In the genomic region with DNA sequence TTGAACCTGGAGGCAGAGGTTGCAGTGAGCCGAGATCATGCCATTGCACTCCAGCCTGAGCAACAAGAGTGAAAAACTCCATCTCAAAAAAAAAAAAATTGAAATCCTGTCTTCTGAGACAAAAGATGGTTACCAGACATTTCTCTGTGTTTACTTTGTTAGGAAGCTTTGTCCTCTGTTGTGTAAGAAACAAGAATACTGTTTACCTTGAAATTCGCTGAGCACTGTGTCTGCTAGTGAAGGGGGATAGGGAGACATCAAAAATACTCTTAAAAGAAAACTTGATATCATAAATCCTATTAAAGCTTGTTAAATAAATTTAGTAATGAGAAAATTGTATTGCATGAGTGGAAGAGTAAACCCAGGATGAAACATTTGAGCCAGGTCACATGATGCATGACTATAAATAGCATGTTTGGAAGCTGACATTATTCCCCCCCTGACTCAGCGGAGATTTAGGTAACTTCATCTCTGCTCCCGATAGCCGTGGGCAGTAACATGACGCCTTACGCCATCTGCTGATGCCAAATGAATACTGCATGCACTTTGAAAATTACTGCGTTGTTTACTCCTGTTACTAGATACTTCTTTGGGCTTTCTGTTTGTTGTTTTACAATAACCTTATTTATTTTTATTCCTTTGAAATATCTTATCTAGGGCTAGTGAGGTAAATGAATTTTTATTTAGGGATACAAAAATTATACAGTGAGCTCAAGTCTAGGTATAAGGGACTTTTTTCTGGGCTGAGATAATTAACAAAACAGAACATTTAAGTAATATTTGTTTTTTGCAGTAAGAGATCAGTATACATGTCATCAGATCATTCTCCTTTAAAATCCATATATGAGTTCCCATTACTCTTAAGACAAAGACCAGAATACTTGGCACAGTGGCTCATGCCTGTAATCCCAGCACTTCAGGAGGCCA, we compare ENCODE assay signal across 8 cellular contexts.
DNase-seq lines count a peak whose midpoint lies in the region; ATAC-seq and TF ChIP-seq lines count a peak whose summit lies in the region.

No MANE protein-coding gene starts in this region.

- H3K27ac ChIP-seq in substantia nigra (ENCODE audit: low read depth, low read length, poor library complexity, severe bottlenecking): no peak overlapping the region

- H3K27me3 Mint-ChIP-seq in naive thymus-derived CD8-positive, alpha-beta T cell: peaks cover 2 to 8% (median 4%) of the 10 kb centered on the region in 5 donors

- ATAC-seq in naive thymus-derived CD8-positive, alpha-beta T cell: peak; percentile 70 to 72

- H3K9me3 Mint-ChIP-seq in naive thymus-derived CD8-positive, alpha-beta T cell: no peaks in the 10 kb centered on the region

- no peak for TF ChIP-seq POLR2A in erythroblast (IDR thresholded peaks at IDR 0.05; ENCODE audit: low read length)

- no peaks in the 10 kb centered on the region for H3K36me3 Mint-ChIP-seq in naive thymus-derived CD8-positive, alpha-beta T cell

- POLR2A ChIA-PET in naive thymus-derived CD8-positive, alpha-beta T cell (lab: Charles Lee): interaction anchor here (1.2 kb wide), 1 partner anchor 183 kb away, joined by 3 read pairs; no protein-coding TSS in a partner anchor

- H3K27ac Mint-ChIP-seq in naive thymus-derived CD8-positive, alpha-beta T cell: no peak overlapping the region

- H3K4me1 Mint-ChIP-seq in naive thymus-derived CD8-positive, alpha-beta T cell: peaks cover 0 to 6% (median 1%) of the 10 kb centered on the region in 4 donors

- H3K4me3 Mint-ChIP-seq in naive thymus-derived CD8-positive, alpha-beta T cell: no peak overlapping the region

- peak; percentile 13 to 17 for DNase-seq in activated CD4-positive, alpha-beta T cell treated with anti-CD3 and anti-CD28 coated beads for 24 hours (ENCODE audit: low read depth in 2 of 2)
- no peak for DNase-seq in activated CD4-positive, alpha-beta T cell treated with anti-CD3 and anti-CD28 coated beads for 1 hour
- DNase-seq in HPDE6-E6E7 (ENCODE audit: extremely low spot score): peak; percentile 75
- peak; percentile 94 for DNase-seq in NCI-H82 (lab: John Stamatoyannopoulos, UW)
- peak; percentile 44 for DNase-seq in activated CD8-positive, alpha-beta memory T cell treated with anti-CD3 and anti-CD28 coated beads, Interleukin-2, amount 50 U/mL, for 4 hours
- DNase-seq in erythroblast (lab: John Stamatoyannopoulos, UW): peak; percentile 75 to 90
- DNase-seq in naive thymus-derived CD8-positive, alpha-beta T cell: peak in 9 of 10 donors; percentile 6 to 59 (median 33)
- DNase-seq in substantia nigra (lab: John Stamatoyannopoulos, UW): peak in 31 of 49 donors; percentile 2 to 78 (median 21)
